ENCODE assay signal across 8 cellular contexts in genomic region chr3:13282986-13283876, GRCh38.
A peak's percentile ranks its signal among the peaks of the same experiment; 100 is the strongest.
DNase-seq lines count a peak whose midpoint lies in the region; ATAC-seq and TF ChIP-seq lines count a peak whose summit lies in the region.

No MANE protein-coding gene starts in this region.

- no TSS peak for BruUV-seq in mammary epithelial cell (replicated peaks; lab: Mats Ljungman, UMichigan)

- H3K4me3 ChIP-seq in mammary epithelial cell (replicated peaks in 1 of 3; ENCODE audit: insufficient read depth in 1 of 3, low read depth in 2 of 3, low read length in 3 of 3) = peak overlapping the region in 1 of 3 experiments; percentile 38

- H3K4me2 ChIP-seq in mammary epithelial cell (ENCODE audit: insufficient read depth, low read depth, low read length) = peak overlapping the region; percentile 82

- TF ChIP-seq CTCF in GM12874 (IDR thresholded peaks at IDR 0.05; ENCODE audit: insufficient read depth, low read depth, low read length) (0 out of 2 replicates have a peak, but pooled peaks have one; percentile 9), mammary epithelial cell (conservative IDR thresholded peaks at IDR 0.05 in 1 of 2, IDR thresholded peaks at IDR 0.05 in 1 of 2; ENCODE audit: extremely low read depth in 1 of 2, insufficient read depth in 1 of 2, low read depth in 1 of 2, low read length in 2 of 2) (peak in 1 of 2 donors; percentile 37)

- H3K36me3 Mint-ChIP-seq in memory B cell = peaks cover 4% of the 10 kb centered on the region

- in situ Hi-C loops in mammary epithelial cell (cut with MboI; ENCODE audit: low sequenced_read_pairs in 2 of 2) = no loop called here

- ATAC-seq in memory B cell (ENCODE audit: low read depth) (peak; percentile 71), GM21825 (IDR thresholded peaks at IDR 0.05; ENCODE audit: unreplicated experiment) (no peak), GM19467 (IDR thresholded peaks at IDR 0.05; ENCODE audit: unreplicated experiment) (no peak)

- H3K27me3 ChIP-seq in mammary epithelial cell (ENCODE audit: insufficient read depth, low read length) = peaks cover 14% of the 10 kb centered on the region

- peaks cover 29% of the 10 kb centered on the region for H3K27me3 Mint-ChIP-seq in memory B cell

- H2AFZ ChIP-seq in mammary epithelial cell (ENCODE audit: low read depth, low read length) = peak overlapping the region; percentile 36

- CTCF ChIA-PET in mammary epithelial cell (lab: Charles Lee; ENCODE audit: low non-redundant PET) = no interaction called here

- H3K4me1 ChIP-seq in mammary epithelial cell (ENCODE audit: insufficient read depth, low read length) = peaks cover 9% of the 10 kb centered on the region

- H3K4me3 Mint-ChIP-seq in memory B cell = peak overlapping the region; percentile 68

- H3K9me3 ChIP-seq in mammary epithelial cell (replicated peaks; ENCODE audit: insufficient read depth, low read length) = peaks cover 22% of the 10 kb centered on the region

- no peaks in the 10 kb centered on the region for H3K36me3 ChIP-seq in mammary epithelial cell (ENCODE audit: insufficient read depth, low read length)

- H3K27ac ChIP-seq in mammary epithelial cell (ENCODE audit: insufficient read depth, low read depth, low read length) = no peak overlapping the region

- H4K20me1 ChIP-seq in mammary epithelial cell (ENCODE audit: insufficient read depth, low read length) = no peaks in the 10 kb centered on the region

- no peak overlapping the region for H3K27ac Mint-ChIP-seq in memory B cell

- H3K9me3 Mint-ChIP-seq in memory B cell = peaks cover 6% of the 10 kb centered on the region

- H3K9ac ChIP-seq in mammary epithelial cell (ENCODE audit: insufficient read depth, low read length) = no peak overlapping the region

- WGBS in mammary epithelial cell (ENCODE audit: low coverage, missing lambda C conversion rate) = 8% methylated on average over 32 of the region's 93 CpGs

- DNase-seq in NCI-H2081 (lab: John Stamatoyannopoulos, UW) = peak; percentile 22 to 60
- DNase-seq in mammary epithelial cell = peak; percentile 5
- DNase-seq in memory B cell (ENCODE audit: low spot score in 2 of 2) = peak in 1 of 2 donors; percentile 40
- no peak for DNase-seq in NCI-H1694 treated with DMSO at 0.1 percent for 48 hours (lab: John Stamatoyannopoulos, UW)
- DNase-seq in central memory CD4-positive, alpha-beta T cell = no peak

- dilution Hi-C loops in mammary epithelial cell (cut with HindIII; ENCODE audit: low sequenced_read_pairs) = no loop called here

- H3K4me1 Mint-ChIP-seq in memory B cell = peaks cover 6% of the 10 kb centered on the region

- no peaks in the 10 kb centered on the region for H3K79me2 ChIP-seq in mammary epithelial cell (ENCODE audit: insufficient read depth, low read length)

- intact Hi-C loops in mammary epithelial cell (cut with micrococcal nuclease) = loop anchor here (1.0 kb wide), 2 partner anchors 169 to 191 kb away; no protein-coding TSS in a partner anchor

Comparison
In these comparisons a context has a peak if more than half of its experiments do, and no peak if none do; other contexts are left out.
1. DNase-seq: peak in NCI-H2081 (2 of 2) and mammary epithelial cell (single experiment); none in NCI-H1694 treated with DMSO at 0.1 percent for 48 hours (single experiment) and central memory CD4-positive, alpha-beta T cell (single experiment).